In genomic region chr7:130974794-130975193, GRCh38 we compare ENCODE assay signal across 25 cellular contexts.
DNase-seq lines count a peak whose midpoint lies in the region; ATAC-seq and TF ChIP-seq lines count a peak whose summit lies in the region.
"Had no signal": no experiment of that assay in that cellular context is flagged by ENCODE, and none has a peak within 500 bp of the region (broad histone marks: within the 10 kb centered on the region; RNA-seq: fewer than 3 reads in every experiment).

No MANE protein-coding gene starts in this region.

- H3K9me3 Mint-ChIP-seq in activated CD8-positive, alpha-beta T cell treated with anti-CD3 and anti-CD28 coated beads for 36 hours: peaks cover 27% of the 10 kb centered on the region
- peaks cover 28% of the 10 kb centered on the region for H3K9me3 Mint-ChIP-seq in activated CD8-positive, alpha-beta T cell treated with anti-CD3 and anti-CD28 coated beads, Interleukin-2, amount 10 ng/mL, durations not matched to agents 7 days and 5 days (ENCODE audit: insufficient read depth)
- H3K9me3 Mint-ChIP-seq in CD4-positive, alpha-beta T cell: peaks cover 3% of the 10 kb centered on the region
- peaks cover 32% of the 10 kb centered on the region for H3K9me3 Mint-ChIP-seq in activated T-helper 1 cell treated with anti-CD3 and anti-CD28 coated beads, Interleukin-12 subunit alpha, Interleukin-12 subunit beta, Interleukin-2, Interleukin-4 antibody, amounts not matched to agents 30 ng/mL and 10 ng/mL and 1 ng/mL, durations not matched to agents 14 hours and 24 hours and 36 hours

- peaks cover 35% of the 10 kb centered on the region for H3K36me3 ChIP-seq in lower lobe of right lung
- H3K36me3 ChIP-seq: transverse colon had no signal

- POLR2A ChIA-PET in activated CD8-positive, alpha-beta T cell treated with anti-CD3 and anti-CD28 coated beads for 36 hours (lab: Charles Lee): interaction anchor here (0.7 to 10.5 kb wide), 7 partner anchors 10 to 58 kb away, joined by 3 to 166 read pairs (median 4); no protein-coding TSS in a partner anchor
- POLR2A ChIA-PET in activated CD8-positive, alpha-beta T cell treated with anti-CD3 and anti-CD28 coated beads, Interleukin-2, amount 10 ng/mL, durations not matched to agents 7 days and 5 days (lab: Charles Lee): no interaction called here
- POLR2A ChIA-PET in CD4-positive, alpha-beta T cell (lab: Charles Lee): no interaction called here

- CTCF ChIA-PET in activated CD8-positive, alpha-beta T cell treated with anti-CD3 and anti-CD28 coated beads for 36 hours (lab: Charles Lee): interaction anchor here (1.2 kb wide), 1 partner anchor 66 kb away, joined by 5 read pairs; no protein-coding TSS in a partner anchor
- CTCF ChIA-PET in activated CD8-positive, alpha-beta T cell treated with anti-CD3 and anti-CD28 coated beads, Interleukin-2, amount 10 ng/mL, durations not matched to agents 7 days and 5 days (lab: Charles Lee): interaction anchor here (0.7 to 1.7 kb wide), 7 partner anchors 8 to 80 kb away, joined by 3 to 6 read pairs (median 4); no protein-coding TSS in a partner anchor
- CTCF ChIA-PET in CD4-positive, alpha-beta T cell (lab: Charles Lee): interaction anchor here (1.1 kb wide), 1 partner anchor 78 kb away, joined by 4 read pairs; no protein-coding TSS in a partner anchor

- H3K27me3 ChIP-seq in CD4-positive, alpha-beta T cell (ENCODE audit: control insufficient read depth, insufficient read depth, low read length): no peaks in the 10 kb centered on the region
- H3K27me3 ChIP-seq in lower lobe of right lung (ENCODE audit: low read depth): no peaks in the 10 kb centered on the region
- H3K27me3 ChIP-seq: left lung, transverse colon had no signal

- no peaks in the 10 kb centered on the region for H3K9me3 ChIP-seq in CD4-positive, alpha-beta T cell (ENCODE audit: control insufficient read depth, low read length)
- H3K9me3 ChIP-seq in lower lobe of right lung: no peaks in the 10 kb centered on the region
- H3K9me3 ChIP-seq: transverse colon had no signal

- H3K36me3 Mint-ChIP-seq in activated CD8-positive, alpha-beta T cell treated with anti-CD3 and anti-CD28 coated beads for 36 hours (ENCODE audit: low read depth): peaks cover 59% of the 10 kb centered on the region
- H3K36me3 Mint-ChIP-seq in activated CD8-positive, alpha-beta T cell treated with anti-CD3 and anti-CD28 coated beads, Interleukin-2, amount 10 ng/mL, durations not matched to agents 7 days and 5 days (ENCODE audit: low read depth): peaks cover 42% of the 10 kb centered on the region
- H3K36me3 Mint-ChIP-seq in CD4-positive, alpha-beta T cell (ENCODE audit: low read depth): peaks cover 72% of the 10 kb centered on the region
- H3K36me3 Mint-ChIP-seq in activated T-helper 1 cell treated with anti-CD3 and anti-CD28 coated beads, Interleukin-12 subunit alpha, Interleukin-12 subunit beta, Interleukin-2, Interleukin-4 antibody, amounts not matched to agents 30 ng/mL and 10 ng/mL and 1 ng/mL, durations not matched to agents 14 hours and 24 hours and 36 hours (ENCODE audit: low read depth): peaks cover 50% of the 10 kb centered on the region

- DNase-seq in activated CD8-positive, alpha-beta T cell treated with anti-CD3 and anti-CD28 coated beads for 36 hours: no peak
- no peak for DNase-seq in activated CD8-positive, alpha-beta T cell treated with anti-CD3 and anti-CD28 coated beads, Interleukin-2, amount 10 ng/mL, durations not matched to agents 7 days and 5 days
- no peak for DNase-seq in CD4-positive, alpha-beta T cell
- no peak for DNase-seq in activated T-helper 1 cell treated with anti-CD3 and anti-CD28 coated beads, Interleukin-12 subunit alpha, Interleukin-12 subunit beta, Interleukin-2, Interleukin-4 antibody, amounts not matched to agents 30 ng/mL and 10 ng/mL and 1 ng/mL, durations not matched to agents 14 hours and 24 hours and 36 hours (ENCODE audit: low spot score)
- DNase-seq in lower lobe of right lung: no peak
- no peak for DNase-seq in COLO668 (lab: John Stamatoyannopoulos, UW; ENCODE audit: unreplicated experiment)
- DNase-seq in stimulated activated CD4-positive, alpha-beta T cell treated with anti-CD3 and anti-CD28 coated beads, Interleukin-15, amount 100 ng/mL, for 24 hours: no peak
- DNase-seq: DMS79, GDM1, H9, left lung, naive B cell, NCI-H1092 treated with DMSO at 0.1 percent for 48 hours, NCI-H1930, NCI-H526 treated with DMSO at 0.1 percent for 48 hours, occipital lobe, SHP77 treated with DMSO at 0.1 percent for 48 hours, T-helper 9 cell, transverse colon had no signal

- peak overlapping the region; percentile 92 for H3K27ac Mint-ChIP-seq in activated CD8-positive, alpha-beta T cell treated with anti-CD3 and anti-CD28 coated beads for 36 hours
- no peak overlapping the region for H3K27ac Mint-ChIP-seq in activated CD8-positive, alpha-beta T cell treated with anti-CD3 and anti-CD28 coated beads, Interleukin-2, amount 10 ng/mL, durations not matched to agents 7 days and 5 days
- peak overlapping the region; percentile 83 for H3K27ac Mint-ChIP-seq in CD4-positive, alpha-beta T cell
- H3K27ac Mint-ChIP-seq in activated T-helper 1 cell treated with anti-CD3 and anti-CD28 coated beads, Interleukin-12 subunit alpha, Interleukin-12 subunit beta, Interleukin-2, Interleukin-4 antibody, amounts not matched to agents 30 ng/mL and 10 ng/mL and 1 ng/mL, durations not matched to agents 14 hours and 24 hours and 36 hours: peak overlapping the region; percentile 27
- H3K27ac Mint-ChIP-seq: brain, H9, mesothelial cell of epicardium, WTC11 had no signal

- H3K4me3 ChIP-seq in lower lobe of right lung: no peak overlapping the region
- H3K4me3 ChIP-seq: left lung, skin epidermis, transverse colon had no signal

- H3K4me1 ChIP-seq in lower lobe of right lung: peaks cover 26% of the 10 kb centered on the region

- H3K4me1 Mint-ChIP-seq in activated CD8-positive, alpha-beta T cell treated with anti-CD3 and anti-CD28 coated beads for 36 hours (ENCODE audit: low read depth): peaks cover 76% of the 10 kb centered on the region
- H3K4me1 Mint-ChIP-seq in activated CD8-positive, alpha-beta T cell treated with anti-CD3 and anti-CD28 coated beads, Interleukin-2, amount 10 ng/mL, durations not matched to agents 7 days and 5 days (ENCODE audit: low read depth): peaks cover 54% of the 10 kb centered on the region
- H3K4me1 Mint-ChIP-seq in CD4-positive, alpha-beta T cell (ENCODE audit: low read depth): peaks cover 75% of the 10 kb centered on the region
- H3K4me1 Mint-ChIP-seq in activated T-helper 1 cell treated with anti-CD3 and anti-CD28 coated beads, Interleukin-12 subunit alpha, Interleukin-12 subunit beta, Interleukin-2, Interleukin-4 antibody, amounts not matched to agents 30 ng/mL and 10 ng/mL and 1 ng/mL, durations not matched to agents 14 hours and 24 hours and 36 hours (ENCODE audit: low read depth): peaks cover 62% of the 10 kb centered on the region
- H3K4me1 Mint-ChIP-seq: mesothelial cell of epicardium had no signal

- H3K27me3 Mint-ChIP-seq in activated CD8-positive, alpha-beta T cell treated with anti-CD3 and anti-CD28 coated beads for 36 hours: no peaks in the 10 kb centered on the region
- H3K27me3 Mint-ChIP-seq in activated CD8-positive, alpha-beta T cell treated with anti-CD3 and anti-CD28 coated beads, Interleukin-2, amount 10 ng/mL, durations not matched to agents 7 days and 5 days (ENCODE audit: low read depth): no peaks in the 10 kb centered on the region
- H3K27me3 Mint-ChIP-seq in CD4-positive, alpha-beta T cell: no peaks in the 10 kb centered on the region
- H3K27me3 Mint-ChIP-seq in activated T-helper 1 cell treated with anti-CD3 and anti-CD28 coated beads, Interleukin-12 subunit alpha, Interleukin-12 subunit beta, Interleukin-2, Interleukin-4 antibody, amounts not matched to agents 30 ng/mL and 10 ng/mL and 1 ng/mL, durations not matched to agents 14 hours and 24 hours and 36 hours (ENCODE audit: insufficient read depth): no peaks in the 10 kb centered on the region
- H3K27me3 Mint-ChIP-seq: brain, naive B cell had no signal

- no peak overlapping the region for H3K27ac ChIP-seq in CD4-positive, alpha-beta T cell (ENCODE audit: low read depth, low read length)
- H3K27ac ChIP-seq in lower lobe of right lung: no peak overlapping the region
- H3K27ac ChIP-seq: skin epidermis, transverse colon had no signal

- intact Hi-C loops in activated CD8-positive, alpha-beta T cell treated with anti-CD3 and anti-CD28 coated beads for 36 hours (cut with micrococcal nuclease): loop anchor here (5.0 kb wide), 2 partner anchors 33 to 133 kb away; no protein-coding TSS in a partner anchor
- intact Hi-C loops in CD4-positive, alpha-beta T cell (cut with DNase I, micrococcal nuclease): loop anchor here in 1 of 2 experiments (5.0 kb wide), 1 partner anchor 33 kb away; no protein-coding TSS in a partner anchor
- intact Hi-C loops in activated T-helper 1 cell treated with anti-CD3 and anti-CD28 coated beads, Interleukin-12 subunit alpha, Interleukin-12 subunit beta, Interleukin-2, Interleukin-4 antibody, amounts not matched to agents 30 ng/mL and 10 ng/mL and 1 ng/mL, durations not matched to agents 14 hours and 24 hours and 36 hours (cut with micrococcal nuclease): no loop called here
- intact Hi-C loops in lower lobe of right lung (cut with DNase I): no loop called here

- no peak overlapping the region for H3K4me3 Mint-ChIP-seq in activated CD8-positive, alpha-beta T cell treated with anti-CD3 and anti-CD28 coated beads for 36 hours
- H3K4me3 Mint-ChIP-seq in activated CD8-positive, alpha-beta T cell treated with anti-CD3 and anti-CD28 coated beads, Interleukin-2, amount 10 ng/mL, durations not matched to agents 7 days and 5 days: no peak overlapping the region
- H3K4me3 Mint-ChIP-seq in CD4-positive, alpha-beta T cell: peak overlapping the region; percentile 42
- no peak overlapping the region for H3K4me3 Mint-ChIP-seq in activated T-helper 1 cell treated with anti-CD3 and anti-CD28 coated beads, Interleukin-12 subunit alpha, Interleukin-12 subunit beta, Interleukin-2, Interleukin-4 antibody, amounts not matched to agents 30 ng/mL and 10 ng/mL and 1 ng/mL, durations not matched to agents 14 hours and 24 hours and 36 hours
- H3K4me3 Mint-ChIP-seq: brain, H9, mesothelial cell of epicardium, naive B cell, WTC11 had no signal

- no peak for ATAC-seq in activated CD8-positive, alpha-beta T cell treated with anti-CD3 and anti-CD28 coated beads for 36 hours
- no peak for ATAC-seq in activated CD8-positive, alpha-beta T cell treated with anti-CD3 and anti-CD28 coated beads, Interleukin-2, amount 10 ng/mL, durations not matched to agents 7 days and 5 days
- peak; percentile 7 for ATAC-seq in CD4-positive, alpha-beta T cell (ENCODE audit: poor library complexity)
- ATAC-seq in lower lobe of right lung (peak; percentile 15 to 25), GM21723 (IDR thresholded peaks at IDR 0.05; ENCODE audit: unreplicated experiment) (no peak)
- ATAC-seq: left lung, Panc1, WTC11 had no signal

- no peak for TF ChIP-seq CTCF in activated CD8-positive, alpha-beta T cell treated with anti-CD3 and anti-CD28 coated beads for 36 hours (IDR thresholded peaks at IDR 0.05)
- TF ChIP-seq CTCF in CD4-positive, alpha-beta T cell (IDR thresholded peaks at IDR 0.05): no peak
- no peak for TF ChIP-seq CTCF in lower lobe of right lung (IDR thresholded peaks at IDR 0.05)

Comparison
In these comparisons a context has a peak if more than half of its experiments do, and no peak if none do; other contexts are left out.
1. ATAC-seq: peak in CD4-positive, alpha-beta T cell (single experiment) and lower lobe of right lung (2 of 2); none in activated CD8-positive, alpha-beta T cell treated with anti-CD3 and anti-CD28 coated beads for 36 hours (single experiment), activated CD8-positive, alpha-beta T cell treated with anti-CD3 and anti-CD28 coated beads, Interleukin-2, amount 10 ng/mL, durations not matched to agents 7 days and 5 days (single experiment) and GM21723 (single experiment).